ENCODE assay signal across 9 cellular contexts in genomic region chr20:49583669-49584417, GRCh38. TPM values are rescaled to one million over a fixed set of nuclear protein-coding genes. Genes with fewer than 3 reads are reported as not detected.
A peak's percentile ranks its signal among the peaks of the same experiment; 100 is the strongest.
DNase-seq lines count a peak whose midpoint lies in the region; ATAC-seq, FAIRE-seq and TF ChIP-seq lines count a peak whose summit lies in the region.
"Had no signal": no experiment of that assay in that cellular context is flagged by ENCODE, and none has a peak within 500 bp of the region (broad histone marks: within the 10 kb centered on the region; RNA-seq: fewer than 3 reads in every experiment).

No MANE protein-coding gene starts in this region.

- H3K27me3 ChIP-seq in bronchial epithelial cell (ENCODE audit: control insufficient read depth, insufficient read depth, low read length), result peaks cover 6% of the 10 kb centered on the region

- H3K36me3 ChIP-seq in bronchial epithelial cell (ENCODE audit: control insufficient read depth, insufficient read depth, low read length) (no peaks in the 10 kb centered on the region), mucosa of descending colon (ENCODE audit: low read depth) (no peaks in the 10 kb centered on the region)

- H3K9me3 ChIP-seq in mucosa of descending colon, result peaks cover 3% of the 10 kb centered on the region

- H3K4me3 ChIP-seq in bronchial epithelial cell (ENCODE audit: low read depth, low read length) (no peak overlapping the region), mucosa of descending colon (no peak overlapping the region)

- DNase-seq in Daoy (ENCODE audit: low read depth) (peak; percentile 73), NCI-H446 treated with DMSO at 0.1 percent for 48 hours (lab: John Stamatoyannopoulos, UW) (peak; percentile 68), bronchial epithelial cell (ENCODE audit: low read depth) (peak; percentile 18), mucosa of descending colon (peak in 2 of 3 donors; percentile 54 to 58), NCI-H187 treated with DMSO at 0.1 percent for 48 hours (lab: John Stamatoyannopoulos, UW) (no peak)
- DNase-seq: activated naive CD8-positive, alpha-beta T cell treated with anti-CD3 and anti-CD28 coated beads, Interleukin-2, amount 10 ng/mL, durations not matched to agents 7 days and 5 days had no signal

- TF ChIP-seq CTCF in bronchial epithelial cell (IDR thresholded peaks at IDR 0.05; ENCODE audit: insufficient read depth, low read length, severe bottlenecking), result peak; percentile 2
- TF ChIP-seq CTCF in mucosa of descending colon (IDR thresholded peaks at IDR 0.05), result no peak

- H3K4me1 ChIP-seq in mucosa of descending colon (ENCODE audit: low read depth), result no peaks in the 10 kb centered on the region

- ATAC-seq in mucosa of descending colon, result peak; percentile 86
- no peak for ATAC-seq in GM19351 (IDR thresholded peaks at IDR 0.05; ENCODE audit: unreplicated experiment)
- no peak for ATAC-seq in HG03097 (IDR thresholded peaks at IDR 0.05; ENCODE audit: low FRiP score, unreplicated experiment)
- ATAC-seq in HG03378 (IDR thresholded peaks at IDR 0.05; ENCODE audit: unreplicated experiment), result no peak

- FAIRE-seq in bronchial epithelial cell (lab: Jason Lieb, UNC), result no peak

- intact Hi-C loops in mucosa of descending colon (cut with DNase I, micrococcal nuclease), result no loop called here

RNA-seq across cellular contexts. Expression of gene PTGIS, which starts 15.9 kb away (rescaled TPM):
- 0.54 and 0.57 TPM in 2 replicates for total RNA-seq in Daoy (2014; rRNA removed; shearing (Covaris generic))
- total RNA-seq in bronchial epithelial cell (0.13 and 4.7 TPM in 2 replicates), mucosa of descending colon (10 to 100 TPM in 2 of 3 donors, 1 to 10 TPM in 1; 3.8 to 45.8 (median 12.3) TPM)
